Comparison of ENCODE assay signal across 8 cellular contexts in the genomic region with DNA sequence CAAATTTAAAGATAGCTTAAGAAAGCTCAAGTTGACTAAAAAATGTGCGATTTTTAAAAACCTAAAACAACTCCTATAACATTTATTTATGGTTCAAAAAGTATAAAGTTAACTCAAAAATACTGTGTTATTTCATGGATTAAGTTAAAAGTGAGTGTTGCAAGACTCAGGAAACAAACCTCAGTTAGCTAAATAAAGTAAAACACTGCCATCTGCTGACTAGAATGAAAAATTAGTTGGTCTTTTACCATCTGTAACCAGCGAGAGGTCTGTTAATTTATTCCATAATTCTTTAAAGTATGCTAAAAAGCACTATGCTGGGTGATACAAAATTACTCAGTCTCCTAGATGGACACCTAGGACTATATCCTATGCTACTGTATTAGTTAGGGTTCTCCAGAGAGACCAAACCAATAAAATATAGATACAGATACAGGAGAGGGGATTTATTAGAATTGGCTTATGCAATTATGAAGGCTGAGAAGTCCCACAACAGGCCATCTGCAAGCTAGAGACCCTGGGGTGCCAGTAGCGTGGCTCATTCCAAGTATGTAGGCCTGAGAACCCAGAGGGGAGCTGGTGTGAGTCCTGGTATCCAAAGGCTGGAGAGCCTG. TPM values are rescaled to one million over a fixed set of nuclear protein-coding genes. Genes with fewer than 3 reads are reported as not detected.
A peak's percentile ranks its signal among the peaks of the same experiment; 100 is the strongest.
DNase-seq lines count a peak whose midpoint lies in the region; FAIRE-seq and TF ChIP-seq lines count a peak whose summit lies in the region.

No MANE protein-coding gene starts in this region.

- H3K4me3 ChIP-seq in NB4 (ENCODE audit: low read depth, low read length) (no peak overlapping the region), uterus (no peak overlapping the region)

- intact Hi-C loops in uterus (cut with DNase I; ENCODE audit: low total_unique reads), result no loop called here
- intact Hi-C loops in activated naive CD4-positive, alpha-beta T cell treated with anti-CD3 and anti-CD28 coated beads for 36 hours (cut with micrococcal nuclease), result loop anchor here (1.0 kb wide), 3 partner anchors 221 to 1327 kb away; no protein-coding TSS in a partner anchor

- no peak for TF ChIP-seq POLR2A in NB4 (IDR thresholded peaks at IDR 0.05; ENCODE audit: extremely low read depth, insufficient read length)
- TF ChIP-seq POLR2A in uterus (IDR thresholded peaks at IDR 0.05), result no peak

- H3K36me3 ChIP-seq in uterus, result no peaks in the 10 kb centered on the region

- H3K9me3 ChIP-seq in uterus, result no peaks in the 10 kb centered on the region

- H3K36me3 Mint-ChIP-seq in activated naive CD4-positive, alpha-beta T cell treated with anti-CD3 and anti-CD28 coated beads for 36 hours (ENCODE audit: low read depth), result no peaks in the 10 kb centered on the region

- DNase-seq in A172 (ENCODE audit: low spot score), result peak; percentile 53
- DNase-seq in NB4 (ENCODE audit: low read depth), result peak; percentile 66
- no peak for DNase-seq in uterus
- no peak for DNase-seq in activated T-cell treated with anti-CD3 and anti-CD28 coated beads, Interleukin-2, amount 50 U/mL, for 1 hour
- DNase-seq in activated naive CD4-positive, alpha-beta T cell treated with anti-CD3 and anti-CD28 coated beads for 36 hours, result no peak

- TF ChIP-seq CTCF in GM12873 (IDR thresholded peaks at IDR 0.05; ENCODE audit: insufficient read depth, low read depth, low read length, missing control alignments), result peak; percentile 38
- TF ChIP-seq CTCF in NB4 (IDR thresholded peaks at IDR 0.05; ENCODE audit: low read depth, low read length), result no peak
- peak; percentile 70 for TF ChIP-seq CTCF in VCaP (conservative IDR thresholded peaks at IDR 0.05)
- peak; percentile 55 to 64 (median 61) for TF ChIP-seq CTCF in uterus (IDR thresholded peaks at IDR 0.05)

- H3K4me1 Mint-ChIP-seq in activated naive CD4-positive, alpha-beta T cell treated with anti-CD3 and anti-CD28 coated beads for 36 hours (ENCODE audit: low read depth), result peaks cover 8% of the 10 kb centered on the region

- peak overlapping the region; percentile 14; the same call in 1 of the 2 replicates for H3K27ac ChIP-seq in VCaP
- H3K27ac ChIP-seq in uterus, result no peak overlapping the region

- H3K27me3 ChIP-seq in uterus, result no peaks in the 10 kb centered on the region

- no peak overlapping the region for H3K4me3 Mint-ChIP-seq in activated naive CD4-positive, alpha-beta T cell treated with anti-CD3 and anti-CD28 coated beads for 36 hours

- no peak overlapping the region for H3K27ac Mint-ChIP-seq in activated naive CD4-positive, alpha-beta T cell treated with anti-CD3 and anti-CD28 coated beads for 36 hours

- CTCF ChIA-PET in activated naive CD4-positive, alpha-beta T cell treated with anti-CD3 and anti-CD28 coated beads for 36 hours (lab: Charles Lee), result interaction anchor here (0.5 to 2.4 kb wide), 12 partner anchors 10 to 479 kb away, joined by 3 to 18 read pairs (median 3); no protein-coding TSS in a partner anchor

- peaks cover 35% of the 10 kb centered on the region for H3K27me3 Mint-ChIP-seq in activated naive CD4-positive, alpha-beta T cell treated with anti-CD3 and anti-CD28 coated beads for 36 hours (ENCODE audit: low read depth)

- H3K9me3 Mint-ChIP-seq in activated naive CD4-positive, alpha-beta T cell treated with anti-CD3 and anti-CD28 coated beads for 36 hours, result no peaks in the 10 kb centered on the region

- no peaks in the 10 kb centered on the region for H3K4me1 ChIP-seq in uterus

- FAIRE-seq in islet of Langerhans (lab: Jason Lieb, UNC), result peak; percentile 100

RNA-seq across cellular contexts. Expression of a gene that starts 4.9 kb away (rescaled TPM):
- 33.3 and 39.8 TPM in 2 replicates for total RNA-seq in A172 (2014; rRNA removed; shearing (Covaris generic))
- total RNA-seq in uterus, result 100 to 1,000 TPM in 2 of 4 donors, 10 to 100 TPM in 2; 35.9 to 146 (median 95.0) TPM
- total RNA-seq in activated naive CD4-positive, alpha-beta T cell treated with anti-CD3 and anti-CD28 coated beads for 36 hours, result 1 to 10 TPM; 1.0 to 1.2 TPM

Comparison
In these comparisons a context has a peak if more than half of its experiments do, and no peak if none do; other contexts are left out.
1. DNase-seq: peak in A172 (single experiment) and NB4 (single experiment); none in uterus (0 of 2), activated T-cell treated with anti-CD3 and anti-CD28 coated beads, Interleukin-2, amount 50 U/mL, for 1 hour (single experiment) and activated naive CD4-positive, alpha-beta T cell treated with anti-CD3 and anti-CD28 coated beads for 36 hours (single experiment).
2. RNA of a gene that starts 4.9 kb away (total RNA-seq): 35.9 to 146 TPM in uterus and 33.3 to 39.8 TPM in A172; 1.0 to 1.2 TPM in activated naive CD4-positive, alpha-beta T cell treated with anti-CD3 and anti-CD28 coated beads for 36 hours; every median in the first group is over 10 times any median in the second.